ENCODE assay signal across 8 cellular contexts in the genomic region with DNA sequence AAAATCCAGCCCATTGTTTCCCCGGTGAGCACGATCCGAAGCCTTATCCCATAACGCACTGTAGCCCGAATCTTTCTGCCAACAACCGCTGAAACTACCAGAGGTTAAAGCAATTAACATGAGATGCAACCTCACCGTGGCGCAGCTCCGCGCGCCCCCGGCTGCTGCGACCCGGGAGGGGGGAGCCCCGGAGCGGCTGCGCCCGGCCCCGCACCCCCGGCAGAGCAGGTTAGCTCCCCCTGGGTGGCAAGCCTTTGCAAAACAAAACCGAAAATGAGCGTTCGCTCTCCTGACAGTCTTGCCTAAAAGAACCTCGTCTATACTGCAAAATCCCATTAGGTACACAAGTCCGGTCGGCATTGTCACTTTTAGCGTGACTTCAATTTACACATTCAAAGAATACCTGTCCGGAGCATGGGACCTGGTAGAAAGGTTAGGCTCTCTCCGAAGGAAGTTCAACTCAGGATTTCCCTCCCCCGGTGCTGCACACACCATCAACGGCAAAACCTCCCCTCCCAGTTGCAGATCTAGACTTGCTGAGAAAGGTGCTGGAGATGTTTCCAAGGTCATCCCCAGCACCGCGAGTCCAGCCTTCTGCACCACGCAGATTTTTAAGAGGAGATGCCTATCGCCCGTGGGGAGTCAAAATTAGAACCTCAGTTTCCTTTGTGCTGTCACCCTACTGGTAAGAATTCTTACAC.
DNase-seq lines count a peak whose midpoint lies in the region; ATAC-seq and TF ChIP-seq lines count a peak whose summit lies in the region.

No MANE protein-coding gene starts in this region.

- no peaks in the 10 kb centered on the region for H3K36me3 ChIP-seq in SJSA1
- H3K36me3 ChIP-seq in heart right ventricle: no peaks in the 10 kb centered on the region
- H3K36me3 ChIP-seq in prostate gland: no peaks in the 10 kb centered on the region
- no peaks in the 10 kb centered on the region for H3K36me3 ChIP-seq in vagina

- H3K27ac ChIP-seq in AG04450 (ENCODE audit: low read depth, low read length): no peak overlapping the region
- no peak overlapping the region for H3K27ac ChIP-seq in SJSA1
- H3K27ac ChIP-seq in heart right ventricle: peak overlapping the region in 5 of 10 donors; percentile 1 to 64 (median 43)
- H3K27ac ChIP-seq in prostate gland: no peak overlapping the region
- no peak overlapping the region for H3K27ac ChIP-seq in vagina

- no peaks in the 10 kb centered on the region for H3K9me3 ChIP-seq in AG04450 (ENCODE audit: control insufficient read depth, insufficient read depth, low read length)
- H3K9me3 ChIP-seq in SJSA1 (replicated peaks): no peaks in the 10 kb centered on the region
- no peaks in the 10 kb centered on the region for H3K9me3 ChIP-seq in heart right ventricle
- no peaks in the 10 kb centered on the region for H3K9me3 ChIP-seq in prostate gland
- no peaks in the 10 kb centered on the region for H3K9me3 ChIP-seq in vagina

- H3K27me3 ChIP-seq in AG04450 (ENCODE audit: control insufficient read depth, insufficient read depth, low read length): no peaks in the 10 kb centered on the region
- no peaks in the 10 kb centered on the region for H3K27me3 ChIP-seq in SJSA1 (replicated peaks)
- H3K27me3 ChIP-seq in heart right ventricle: peaks cover 0 to 17% (median 6%) of the 10 kb centered on the region in 7 donors
- no peaks in the 10 kb centered on the region for H3K27me3 ChIP-seq in prostate gland (replicated peaks; ENCODE audit: insufficient read depth)
- H3K27me3 ChIP-seq in vagina: no peaks in the 10 kb centered on the region

- TF ChIP-seq CTCF in AG04450 (IDR thresholded peaks at IDR 0.05; ENCODE audit: low read depth, low read length) (peak; percentile 28), heart right ventricle (IDR thresholded peaks at IDR 0.05) (peak in 3 of 9 donors; percentile 23 to 29 (median 28)), prostate gland (IDR thresholded peaks at IDR 0.05) (peak in 1 of 4 experiments; percentile 3), vagina (IDR thresholded peaks at IDR 0.05) (no peak)

- DNase-seq in AG04450 (ENCODE audit: low read depth, low spot score) (no peak), SJSA1 (ENCODE audit: low read depth in 1 of 2, low spot score in 2 of 2) (peak in 1 of 2 experiments; percentile 50), heart right ventricle (peak; percentile 11 to 13), prostate gland (ENCODE audit: low spot score) (peak; percentile 14), vagina (ENCODE audit: extremely low spot score in 2 of 2) (no peak)
- DNase-seq in activated naive CD4-positive, alpha-beta T cell treated with anti-CD3 and anti-CD28 coated beads, Interleukin-2, amount 50 U/mL, for 72 hours (ENCODE audit: low spot score in 2 of 2): peak; percentile 53 to 77

- H3K27ac Mint-ChIP-seq in activated naive CD4-positive, alpha-beta T cell treated with anti-CD3 and anti-CD28 coated beads, Interleukin-2, amount 50 U/mL, for 72 hours: peak overlapping the region in 1 of 2 donors; percentile 42

- POLR2A ChIA-PET in AG04450 (lab: Yijun Ruan, JAX): no interaction called here

- CTCF ChIA-PET in AG04450 (lab: Charles Lee): interaction anchor here (0.6 to 2.1 kb wide), 14 partner anchors 12 to 617 kb away, joined by 3 to 9 read pairs (median 4); no protein-coding TSS in a partner anchor

- H3K4me3 ChIP-seq in AG04450 (ENCODE audit: low read depth, low read length) (peak overlapping the region; percentile 70), SJSA1 (peak overlapping the region; percentile 56), heart right ventricle (peak overlapping the region; percentile 40 to 83 (median 73)), prostate gland (peak overlapping the region; percentile 41 to 51), vagina (peak overlapping the region; percentile 48 to 53)

- ATAC-seq in GM18868 (IDR thresholded peaks at IDR 0.05; ENCODE audit: unreplicated experiment) (peak; percentile 60), HG03108 (IDR thresholded peaks at IDR 0.05; ENCODE audit: unreplicated experiment) (peak; percentile 67), heart right ventricle (peak; percentile 66 to 87 (median 74))
- ATAC-seq in activated naive CD4-positive, alpha-beta T cell treated with anti-CD3 and anti-CD28 coated beads, Interleukin-2, amount 50 U/mL, for 72 hours: peak; percentile 89 to 95

- no peaks in the 10 kb centered on the region for H3K36me3 Mint-ChIP-seq in activated naive CD4-positive, alpha-beta T cell treated with anti-CD3 and anti-CD28 coated beads, Interleukin-2, amount 50 U/mL, for 72 hours

- H3K4me1 ChIP-seq in SJSA1 (replicated peaks) (0 out of 2 replicates have a peak, but pooled peaks cover 4% of the 10 kb centered on the region), heart right ventricle (peaks cover 0 to 19% (median 6%) of the 10 kb centered on the region in 9 donors), prostate gland (replicated peaks) (no peaks in the 10 kb centered on the region), vagina (peaks cover 4% of the 10 kb centered on the region)

- WGBS in heart right ventricle, 2 donors: 0 to 1% methylated on average over 36 of the region's 36 CpGs
- 2% methylated on average over 36 of the region's 36 CpGs for WGBS in prostate gland

- H3K9me3 Mint-ChIP-seq in activated naive CD4-positive, alpha-beta T cell treated with anti-CD3 and anti-CD28 coated beads, Interleukin-2, amount 50 U/mL, for 72 hours: no peaks in the 10 kb centered on the region

- intact Hi-C loops in heart right ventricle (cut with DNase I): loop anchor here in 9 of 10 donors (2.0 to 10.0 kb wide), 6 partner anchors 168 to 1548 kb away; no protein-coding TSS in a partner anchor
- intact Hi-C loops in prostate gland (cut with DNase I): no loop called here
- intact Hi-C loops in vagina (cut with DNase I): no loop called here

- TF ChIP-seq POLR2A in prostate gland (IDR thresholded peaks at IDR 0.05): no peak
- no peak for TF ChIP-seq POLR2A in vagina (IDR thresholded peaks at IDR 0.05)

Comparison
In these comparisons a context has a peak if more than half of its experiments do, and no peak if none do; other contexts are left out.
1. DNase-seq: peak in activated naive CD4-positive, alpha-beta T cell treated with anti-CD3 and anti-CD28 coated beads, Interleukin-2, amount 50 U/mL, for 72 hours (2 of 2), heart right ventricle (2 of 2) and prostate gland (single experiment); none in AG04450 (single experiment) and vagina (0 of 2).
2. intact Hi-C loops: an anchor here in heart right ventricle (2.0 to 10.0 kb wide); none called in prostate gland and vagina.
3. Peak in every context shown above with its lines, with median percentiles within 50 percentile points of each other: H3K4me3 ChIP-seq and ATAC-seq.